ENCODE assay signal across 35 cellular contexts in the genomic region with DNA sequence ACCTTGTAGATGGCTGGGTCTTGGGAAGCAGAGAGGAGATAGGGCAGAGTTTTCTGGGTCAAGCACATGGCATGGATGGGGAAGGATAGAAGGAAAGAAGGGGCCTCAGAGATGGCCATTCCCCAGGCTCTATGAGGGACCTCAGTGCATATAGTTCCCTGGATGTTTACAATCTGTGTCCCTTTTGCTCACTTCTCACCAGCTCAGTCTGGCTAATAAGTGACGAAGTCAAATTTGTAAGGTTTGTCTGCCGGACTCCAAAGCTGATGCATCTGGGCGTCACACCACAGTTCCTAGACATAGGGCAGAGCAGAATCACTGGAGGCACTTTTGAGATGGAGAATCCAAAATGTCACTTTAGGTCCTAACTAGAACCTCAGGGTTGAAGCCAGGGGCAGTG.
"Had no signal": no experiment of that assay in that cellular context is flagged by ENCODE, and none has a peak within 500 bp of the region (broad histone marks: within the 10 kb centered on the region; RNA-seq: fewer than 3 reads in every experiment).

No MANE protein-coding gene starts in this region.

- H3K36me3 ChIP-seq: MG63 had no signal

- H3K4me3 ChIP-seq: MG63 had no signal

- DNase-seq: Karpas-422, Kasumi-1, MG63, MM.1S, MV-4-11, NCI-H1048, NCI-H1092, NCI-H1092 treated with DMSO at 0.1 percent for 48 hours, NCI-H1105, NCI-H1105 treated with DMSO at 0.1 percent for 48 hours, NCI-H1417, NCI-H1417 treated with DMSO at 0.1 percent for 48 hours, NCI-H1436, NCI-H1436 treated with DMSO at 0.1 percent for 48 hours, NCI-H146, NCI-H1694, NCI-H1694 treated with DMSO at 0.1 percent for 48 hours, NCI-H187, NCI-H187 treated with DMSO at 0.1 percent for 48 hours, NCI-H1930, NCI-H2029, NCI-H2029 treated with DMSO at 0.1 percent for 48 hours, NCI-H2081, NCI-H2081 treated with DMSO at 0.1 percent for 48 hours, NCI-H2107, NCI-H2171, NCI-H2171 treated with DMSO at 0.1 percent for 48 hours, NCI-H2227 treated with DMSO at 0.1 percent for 48 hours, NCI-H226, NCI-H345, NCI-H446, NCI-H446 treated with DMSO at 0.1 percent for 48 hours, NCI-H510A, NCI-H510A treated with DMSO at 0.1 percent for 48 hours, NCI-H524 had no signal

- H3K27me3 ChIP-seq: MG63 had no signal

- H3K9me3 ChIP-seq: MG63 had no signal
